In the genomic region with DNA sequence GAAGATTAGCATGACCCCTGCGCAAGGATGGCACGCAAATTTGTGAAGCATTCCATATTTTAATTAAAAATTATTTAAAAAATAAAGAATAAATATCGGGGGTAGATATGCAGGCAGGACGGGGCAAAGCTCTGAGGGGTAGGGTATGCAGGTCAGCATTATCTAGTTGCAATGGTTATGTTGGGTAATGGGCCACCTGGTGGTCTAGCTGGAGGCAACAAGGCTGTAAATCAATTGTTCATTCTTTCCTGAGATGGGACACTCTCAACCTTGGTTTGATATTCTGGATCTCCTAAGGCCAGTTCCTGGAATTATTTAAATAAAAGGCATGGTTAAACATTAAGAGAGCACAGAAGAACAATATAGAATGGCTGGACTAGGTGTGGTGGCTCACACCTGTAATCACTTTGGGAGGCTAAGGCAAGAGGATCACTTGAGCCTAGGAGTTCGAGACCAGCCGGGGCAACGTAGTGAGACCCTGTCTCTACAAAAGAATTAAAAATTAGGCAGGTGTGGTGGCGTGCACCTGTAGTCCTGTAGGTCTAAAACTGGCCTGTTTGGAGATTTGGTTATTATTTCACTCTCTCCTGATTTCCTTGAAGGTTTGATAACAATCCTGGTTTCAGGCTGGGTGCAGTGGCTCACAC, we compare ENCODE assay signal across 1 cellular context.
TF ChIP-seq lines count a peak whose summit lies in the region.

No MANE protein-coding gene starts in this region.

TF ChIP-seq in H1, 55 proteins besides CTCF, POLR2A, EP300 and RAD21:
- TF ChIP-seq SAP30 (IDR thresholded peaks at IDR 0.05; ENCODE audit: insufficient read depth, insufficient replicate concordance, low read length): no peak
- TF ChIP-seq, protein P1, sequence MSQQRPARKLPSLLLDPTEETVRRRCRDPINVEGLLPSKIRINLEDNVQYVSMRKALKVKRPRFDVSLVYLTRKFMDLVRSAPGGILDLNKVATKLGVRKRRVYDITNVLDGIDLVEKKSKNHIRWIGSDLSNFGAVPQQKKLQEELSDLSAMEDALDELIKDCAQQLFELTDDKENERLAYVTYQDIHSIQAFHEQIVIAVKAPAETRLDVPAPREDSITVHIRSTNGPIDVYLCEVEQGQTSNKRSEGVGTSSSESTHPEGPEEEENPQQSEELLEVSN (IDR thresholded peaks at IDR 0.05): no peak
- no peak for TF ChIP-seq SP2 (IDR thresholded peaks at IDR 0.05; ENCODE audit: low read length)
- TF ChIP-seq SP4 (IDR thresholded peaks at IDR 0.05; ENCODE audit: low read length): no peak
- no peak for TF ChIP-seq HDAC6 (IDR thresholded peaks at IDR 0.05; ENCODE audit: low read depth, low read length)
- no peak for TF ChIP-seq CBX8 (IDR thresholded peaks at IDR 0.05; ENCODE audit: borderline replicate concordance, low read depth, low read length)
- TF ChIP-seq CHD1 (IDR thresholded peaks at IDR 0.05; ENCODE audit: low read depth, low read length): no peak
- TF ChIP-seq TEAD4 (IDR thresholded peaks at IDR 0.05; ENCODE audit: low read depth, low read length): no peak
- TF ChIP-seq, protein P2, sequence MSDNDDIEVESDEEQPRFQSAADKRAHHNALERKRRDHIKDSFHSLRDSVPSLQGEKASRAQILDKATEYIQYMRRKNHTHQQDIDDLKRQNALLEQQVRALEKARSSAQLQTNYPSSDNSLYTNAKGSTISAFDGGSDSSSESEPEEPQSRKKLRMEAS (IDR thresholded peaks at IDR 0.05): no peak
- no peak for TF ChIP-seq PHF8 (conservative IDR thresholded peaks at IDR 0.05; ENCODE audit: low read depth, low read length)
- TF ChIP-seq RBBP5 (IDR thresholded peaks at IDR 0.05; ENCODE audit: borderline replicate concordance, low read depth, low read length): no peak
- TF ChIP-seq, protein P3, sequence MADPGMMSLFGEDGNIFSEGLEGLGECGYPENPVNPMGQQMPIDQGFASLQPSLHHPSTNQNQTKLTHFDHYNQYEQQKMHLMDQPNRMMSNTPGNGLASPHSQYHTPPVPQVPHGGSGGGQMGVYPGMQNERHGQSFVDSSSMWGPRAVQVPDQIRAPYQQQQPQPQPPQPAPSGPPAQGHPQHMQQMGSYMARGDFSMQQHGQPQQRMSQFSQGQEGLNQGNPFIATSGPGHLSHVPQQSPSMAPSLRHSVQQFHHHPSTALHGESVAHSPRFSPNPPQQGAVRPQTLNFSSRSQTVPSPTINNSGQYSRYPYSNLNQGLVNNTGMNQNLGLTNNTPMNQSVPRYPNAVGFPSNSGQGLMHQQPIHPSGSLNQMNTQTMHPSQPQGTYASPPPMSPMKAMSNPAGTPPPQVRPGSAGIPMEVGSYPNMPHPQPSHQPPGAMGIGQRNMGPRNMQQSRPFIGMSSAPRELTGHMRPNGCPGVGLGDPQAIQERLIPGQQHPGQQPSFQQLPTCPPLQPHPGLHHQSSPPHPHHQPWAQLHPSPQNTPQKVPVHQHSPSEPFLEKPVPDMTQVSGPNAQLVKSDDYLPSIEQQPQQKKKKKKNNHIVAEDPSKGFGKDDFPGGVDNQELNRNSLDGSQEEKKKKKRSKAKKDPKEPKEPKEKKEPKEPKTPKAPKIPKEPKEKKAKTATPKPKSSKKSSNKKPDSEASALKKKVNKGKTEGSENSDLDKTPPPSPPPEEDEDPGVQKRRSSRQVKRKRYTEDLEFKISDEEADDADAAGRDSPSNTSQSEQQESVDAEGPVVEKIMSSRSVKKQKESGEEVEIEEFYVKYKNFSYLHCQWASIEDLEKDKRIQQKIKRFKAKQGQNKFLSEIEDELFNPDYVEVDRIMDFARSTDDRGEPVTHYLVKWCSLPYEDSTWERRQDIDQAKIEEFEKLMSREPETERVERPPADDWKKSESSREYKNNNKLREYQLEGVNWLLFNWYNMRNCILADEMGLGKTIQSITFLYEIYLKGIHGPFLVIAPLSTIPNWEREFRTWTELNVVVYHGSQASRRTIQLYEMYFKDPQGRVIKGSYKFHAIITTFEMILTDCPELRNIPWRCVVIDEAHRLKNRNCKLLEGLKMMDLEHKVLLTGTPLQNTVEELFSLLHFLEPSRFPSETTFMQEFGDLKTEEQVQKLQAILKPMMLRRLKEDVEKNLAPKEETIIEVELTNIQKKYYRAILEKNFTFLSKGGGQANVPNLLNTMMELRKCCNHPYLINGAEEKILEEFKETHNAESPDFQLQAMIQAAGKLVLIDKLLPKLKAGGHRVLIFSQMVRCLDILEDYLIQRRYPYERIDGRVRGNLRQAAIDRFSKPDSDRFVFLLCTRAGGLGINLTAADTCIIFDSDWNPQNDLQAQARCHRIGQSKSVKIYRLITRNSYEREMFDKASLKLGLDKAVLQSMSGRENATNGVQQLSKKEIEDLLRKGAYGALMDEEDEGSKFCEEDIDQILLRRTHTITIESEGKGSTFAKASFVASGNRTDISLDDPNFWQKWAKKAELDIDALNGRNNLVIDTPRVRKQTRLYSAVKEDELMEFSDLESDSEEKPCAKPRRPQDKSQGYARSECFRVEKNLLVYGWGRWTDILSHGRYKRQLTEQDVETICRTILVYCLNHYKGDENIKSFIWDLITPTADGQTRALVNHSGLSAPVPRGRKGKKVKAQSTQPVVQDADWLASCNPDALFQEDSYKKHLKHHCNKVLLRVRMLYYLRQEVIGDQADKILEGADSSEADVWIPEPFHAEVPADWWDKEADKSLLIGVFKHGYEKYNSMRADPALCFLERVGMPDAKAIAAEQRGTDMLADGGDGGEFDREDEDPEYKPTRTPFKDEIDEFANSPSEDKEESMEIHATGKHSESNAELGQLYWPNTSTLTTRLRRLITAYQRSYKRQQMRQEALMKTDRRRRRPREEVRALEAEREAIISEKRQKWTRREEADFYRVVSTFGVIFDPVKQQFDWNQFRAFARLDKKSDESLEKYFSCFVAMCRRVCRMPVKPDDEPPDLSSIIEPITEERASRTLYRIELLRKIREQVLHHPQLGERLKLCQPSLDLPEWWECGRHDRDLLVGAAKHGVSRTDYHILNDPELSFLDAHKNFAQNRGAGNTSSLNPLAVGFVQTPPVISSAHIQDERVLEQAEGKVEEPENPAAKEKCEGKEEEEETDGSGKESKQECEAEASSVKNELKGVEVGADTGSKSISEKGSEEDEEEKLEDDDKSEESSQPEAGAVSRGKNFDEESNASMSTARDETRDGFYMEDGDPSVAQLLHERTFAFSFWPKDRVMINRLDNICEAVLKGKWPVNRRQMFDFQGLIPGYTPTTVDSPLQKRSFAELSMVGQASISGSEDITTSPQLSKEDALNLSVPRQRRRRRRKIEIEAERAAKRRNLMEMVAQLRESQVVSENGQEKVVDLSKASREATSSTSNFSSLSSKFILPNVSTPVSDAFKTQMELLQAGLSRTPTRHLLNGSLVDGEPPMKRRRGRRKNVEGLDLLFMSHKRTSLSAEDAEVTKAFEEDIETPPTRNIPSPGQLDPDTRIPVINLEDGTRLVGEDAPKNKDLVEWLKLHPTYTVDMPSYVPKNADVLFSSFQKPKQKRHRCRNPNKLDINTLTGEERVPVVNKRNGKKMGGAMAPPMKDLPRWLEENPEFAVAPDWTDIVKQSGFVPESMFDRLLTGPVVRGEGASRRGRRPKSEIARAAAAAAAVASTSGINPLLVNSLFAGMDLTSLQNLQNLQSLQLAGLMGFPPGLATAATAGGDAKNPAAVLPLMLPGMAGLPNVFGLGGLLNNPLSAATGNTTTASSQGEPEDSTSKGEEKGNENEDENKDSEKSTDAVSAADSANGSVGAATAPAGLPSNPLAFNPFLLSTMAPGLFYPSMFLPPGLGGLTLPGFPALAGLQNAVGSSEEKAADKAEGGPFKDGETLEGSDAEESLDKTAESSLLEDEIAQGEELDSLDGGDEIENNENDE (IDR thresholded peaks at IDR 0.05; ENCODE audit: insufficient replicate concordance, low read length): no peak
- no peak for TF ChIP-seq NANOG (IDR thresholded peaks at IDR 0.05; ENCODE audit: insufficient read depth, low read depth, low read length, poor library complexity, severe bottlenecking)
- TF ChIP-seq FOSL1 (IDR thresholded peaks at IDR 0.05; ENCODE audit: insufficient read depth, low read depth, low read length): no peak
- no peak for TF ChIP-seq CHD2 (IDR thresholded peaks at IDR 0.05; ENCODE audit: low read length)
